29 cellular contexts compared by ENCODE assay signal in the genomic region with DNA sequence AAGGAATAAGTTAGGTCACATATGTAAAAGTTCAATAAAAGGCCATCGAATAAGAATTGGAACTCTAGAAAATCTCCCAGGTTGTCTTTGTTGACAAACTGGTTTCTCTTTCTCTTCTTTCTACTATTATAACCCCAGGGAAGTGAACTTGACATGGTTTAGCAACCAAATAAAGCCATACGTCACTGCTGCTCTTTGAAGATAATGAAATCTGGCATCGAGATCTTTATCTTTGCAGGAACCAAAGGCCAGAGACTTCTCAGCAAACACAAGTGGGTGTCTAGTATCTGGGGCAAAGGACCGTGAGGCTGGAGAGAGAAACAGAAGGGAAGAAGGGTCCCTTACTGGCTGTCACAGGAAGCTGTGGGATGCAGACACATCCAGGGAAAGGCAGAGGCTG.
DNase-seq lines count a peak whose midpoint lies in the region; ATAC-seq and TF ChIP-seq lines count a peak whose summit lies in the region.
"Had no signal": no experiment of that assay in that cellular context is flagged by ENCODE, and none has a peak within 500 bp of the region (broad histone marks: within the 10 kb centered on the region; RNA-seq: fewer than 3 reads in every experiment).

No MANE protein-coding gene starts in this region.

- H3K4me3 ChIP-seq in heart left ventricle = no peak overlapping the region
- H3K4me3 ChIP-seq: mucosa of descending colon, ovary, right lobe of liver had no signal

- H3K36me3 ChIP-seq in heart left ventricle = no peaks in the 10 kb centered on the region
- H3K36me3 ChIP-seq: ovary, right lobe of liver had no signal

- H3K27ac ChIP-seq in VCaP = peak overlapping the region; percentile 68
- no peak overlapping the region for H3K27ac ChIP-seq in heart left ventricle
- H3K27ac ChIP-seq: ovary, right lobe of liver, RWPE1 had no signal

- no peak for TF ChIP-seq POLR2A in heart left ventricle (IDR thresholded peaks at IDR 0.05)

- intact Hi-C loops in heart left ventricle (cut with DNase I) = loop anchor here in 1 of 10 donors (10.0 kb wide), 1 partner anchor 445 kb away; no protein-coding TSS in a partner anchor

- no peaks in the 10 kb centered on the region for H3K4me1 Mint-ChIP-seq in activated naive CD4-positive, alpha-beta T cell treated with anti-CD3 and anti-CD28 coated beads, Interleukin-2, amount 50 U/mL, for 24 hours
- peaks cover 14% of the 10 kb centered on the region for H3K4me1 Mint-ChIP-seq in nephron progenitor cell
- H3K4me1 Mint-ChIP-seq in activated T-cell treated with anti-CD3 and anti-CD28 coated beads, Interleukin-2, amount 50 U/mL, for 72 hours (ENCODE audit: low read depth) = no peaks in the 10 kb centered on the region
- H3K4me1 Mint-ChIP-seq: activated CD4-positive, alpha-beta T cell treated with anti-CD3 and anti-CD28 coated beads for 36 hours; brain; stimulated activated memory B cell treated with anti-CD40 and anti-IgM and Interleukin-4, amounts not matched to agents 10 μg/mL and 1 μg/mL and 100 μg/mL, for 72 hours had no signal

- H3K27me3 ChIP-seq in heart left ventricle = no peaks in the 10 kb centered on the region
- H3K27me3 ChIP-seq: ovary, right lobe of liver had no signal

- peaks cover 10% of the 10 kb centered on the region for H3K27me3 Mint-ChIP-seq in activated naive CD4-positive, alpha-beta T cell treated with anti-CD3 and anti-CD28 coated beads, Interleukin-2, amount 50 U/mL, for 24 hours
- H3K27me3 Mint-ChIP-seq in nephron progenitor cell (ENCODE audit: low read depth, poor library complexity) = peaks cover 9% of the 10 kb centered on the region
- no peaks in the 10 kb centered on the region for H3K27me3 Mint-ChIP-seq in activated T-cell treated with anti-CD3 and anti-CD28 coated beads, Interleukin-2, amount 50 U/mL, for 72 hours (ENCODE audit: low read depth)

- H3K36me3 Mint-ChIP-seq in activated naive CD4-positive, alpha-beta T cell treated with anti-CD3 and anti-CD28 coated beads, Interleukin-2, amount 50 U/mL, for 24 hours = peaks cover 1% of the 10 kb centered on the region
- H3K36me3 Mint-ChIP-seq in activated naive CD4-positive, alpha-beta T cell treated with anti-CD3 and anti-CD28 coated beads, Interleukin-2, amount 50 U/mL, for 72 hours = peaks cover 20 to 21% of the 10 kb centered on the region in 2 donors
- H3K36me3 Mint-ChIP-seq in nephron progenitor cell (ENCODE audit: low read depth) = no peaks in the 10 kb centered on the region
- H3K36me3 Mint-ChIP-seq in activated T-cell treated with anti-CD3 and anti-CD28 coated beads, Interleukin-2, amount 50 U/mL, for 72 hours (ENCODE audit: insufficient read depth in 2 of 2) = peaks cover 8 to 13% of the 10 kb centered on the region in 2 donors
- H3K36me3 Mint-ChIP-seq: brain; stimulated activated memory B cell treated with anti-CD40 and anti-IgM and Interleukin-4, amounts not matched to agents 10 μg/mL and 1 μg/mL and 100 μg/mL, for 72 hours had no signal

- WGBS in heart left ventricle, 4 donors = 81 to 88% (median 85%) methylated on average over 4 of the region's 4 CpGs

- no peak for ATAC-seq in activated naive CD4-positive, alpha-beta T cell treated with anti-CD3 and anti-CD28 coated beads, Interleukin-2, amount 50 U/mL, for 72 hours
- ATAC-seq in heart left ventricle (no peak), GM21723 (IDR thresholded peaks at IDR 0.05; ENCODE audit: unreplicated experiment) (no peak)
- ATAC-seq in activated T-cell treated with anti-CD3 and anti-CD28 coated beads, Interleukin-2, amount 50 U/mL, for 72 hours (replicated peaks in 1 of 2) = no peak
- ATAC-seq: activated CD4-positive, alpha-beta T cell treated with anti-CD3 and anti-CD28 coated beads for 36 hours; activated T-cell treated with anti-CD3 and anti-CD28 coated beads, Interleukin-2, amount 50 U/mL, for 4 hours; mucosa of descending colon; natural killer cell treated with Interleukin-12 subunit alpha and Interleukin-12 subunit beta and Interleukin-15 and Interleukin-18, amount 100 ng/mL, for 72 hours; right lobe of liver; SK-N-SH treated with all-trans-retinoic acid at 6 μM for 48 hours; stimulated activated memory B cell treated with anti-CD40 and anti-IgM and Interleukin-4, amounts not matched to agents 10 μg/mL and 1 μg/mL and 100 μg/mL, for 72 hours had no signal

- no peak for DNase-seq in activated naive CD4-positive, alpha-beta T cell treated with anti-CD3 and anti-CD28 coated beads, Interleukin-2, amount 50 U/mL, for 72 hours (ENCODE audit: low spot score in 2 of 2)
- no peak for DNase-seq in nephron progenitor cell
- no peak for DNase-seq in heart left ventricle
- no peak for DNase-seq in activated CD4-positive, alpha-beta T cell treated with anti-CD3 and anti-CD28 coated beads for 4 hours
- DNase-seq in activated T-cell treated with anti-CD3 and anti-CD28 coated beads, Interleukin-2, amount 50 U/mL, for 72 hours = no peak
- DNase-seq: activated CD4-positive, alpha-beta T cell treated with anti-CD3 and anti-CD28 coated beads for 36 hours; activated naive CD4-positive, alpha-beta T cell; activated T-cell treated with anti-CD3 and anti-CD28 coated beads, Interleukin-2, amount 50 U/mL, for 4 hours; CD4-positive, alpha-beta T cell; DMS 273 treated with DMSO at 0.1 percent for 48 hours; glutamatergic neuron; kidney; mucosa of descending colon; NCI-H1105 treated with DMSO at 0.1 percent for 48 hours; NCI-H2081; NCI-H2227 treated with DMSO at 0.1 percent for 48 hours; NCI-H69; ovary; right lobe of liver; stimulated activated CD4-positive, alpha-beta T cell treated with anti-CD3 and anti-CD28 coated beads, Interleukin-12 subunit alpha, Interleukin-12 subunit beta, amount 100 ng/mL, for 4 hours; stimulated activated CD4-positive, alpha-beta T cell treated with anti-CD3 and anti-CD28 coated beads, Interleukin-4, amount 100 ng/mL, for 24 hours had no signal

- H3K9me3 Mint-ChIP-seq in activated naive CD4-positive, alpha-beta T cell treated with anti-CD3 and anti-CD28 coated beads, Interleukin-2, amount 50 U/mL, for 24 hours = peaks cover 11% of the 10 kb centered on the region
- peaks cover 17 to 27% of the 10 kb centered on the region in 2 donors for H3K9me3 Mint-ChIP-seq in activated naive CD4-positive, alpha-beta T cell treated with anti-CD3 and anti-CD28 coated beads, Interleukin-2, amount 50 U/mL, for 72 hours
- peaks cover 47% of the 10 kb centered on the region for H3K9me3 Mint-ChIP-seq in nephron progenitor cell
- peaks cover 13% of the 10 kb centered on the region in 2 donors for H3K9me3 Mint-ChIP-seq in activated T-cell treated with anti-CD3 and anti-CD28 coated beads, Interleukin-2, amount 50 U/mL, for 72 hours

- TF ChIP-seq CTCF in VCaP (conservative IDR thresholded peaks at IDR 0.05) (no peak), nephron progenitor cell (IDR thresholded peaks at IDR 0.05) (no peak), heart left ventricle (IDR thresholded peaks at IDR 0.05) (no peak)

- no peaks in the 10 kb centered on the region for H3K4me1 ChIP-seq in heart left ventricle
- H3K4me1 ChIP-seq: right lobe of liver had no signal

- H3K4me3 Mint-ChIP-seq in activated naive CD4-positive, alpha-beta T cell treated with anti-CD3 and anti-CD28 coated beads, Interleukin-2, amount 50 U/mL, for 24 hours = no peak overlapping the region
- no peak overlapping the region for H3K4me3 Mint-ChIP-seq in nephron progenitor cell
- no peak overlapping the region for H3K4me3 Mint-ChIP-seq in activated T-cell treated with anti-CD3 and anti-CD28 coated beads, Interleukin-2, amount 50 U/mL, for 72 hours
- H3K4me3 Mint-ChIP-seq: activated CD4-positive, alpha-beta T cell treated with anti-CD3 and anti-CD28 coated beads for 36 hours; activated T-cell treated with anti-CD3 and anti-CD28 coated beads, Interleukin-2, amount 50 U/mL, for 4 hours; brain; CD4-positive, alpha-beta T cell; natural killer cell treated with Interleukin-12 subunit alpha and Interleukin-12 subunit beta and Interleukin-15 and Interleukin-18, amount 100 ng/mL, for 72 hours; stimulated activated memory B cell treated with anti-CD40 and anti-IgM and Interleukin-4, amounts not matched to agents 10 μg/mL and 1 μg/mL and 100 μg/mL, for 72 hours had no signal

- H3K27ac Mint-ChIP-seq in activated naive CD4-positive, alpha-beta T cell treated with anti-CD3 and anti-CD28 coated beads, Interleukin-2, amount 50 U/mL, for 24 hours = peak overlapping the region; percentile 51
- H3K27ac Mint-ChIP-seq in activated naive CD4-positive, alpha-beta T cell treated with anti-CD3 and anti-CD28 coated beads, Interleukin-2, amount 50 U/mL, for 72 hours = peak overlapping the region in 1 of 2 donors; percentile 22
- H3K27ac Mint-ChIP-seq in nephron progenitor cell = peak overlapping the region; percentile 70
- H3K27ac Mint-ChIP-seq in activated T-cell treated with anti-CD3 and anti-CD28 coated beads, Interleukin-2, amount 50 U/mL, for 72 hours = no peak overlapping the region
- H3K27ac Mint-ChIP-seq: activated CD4-positive, alpha-beta T cell treated with anti-CD3 and anti-CD28 coated beads for 36 hours; CD4-positive, alpha-beta T cell; natural killer cell treated with Interleukin-12 subunit alpha and Interleukin-12 subunit beta and Interleukin-15 and Interleukin-18, amount 100 ng/mL, for 72 hours; stimulated activated memory B cell treated with anti-CD40 and anti-IgM and Interleukin-4, amounts not matched to agents 10 μg/mL and 1 μg/mL and 100 μg/mL, for 72 hours had no signal

- peaks cover 0 to 22% (median 15%) of the 10 kb centered on the region in 12 donors for H3K9me3 ChIP-seq in heart left ventricle
- H3K9me3 ChIP-seq: ovary, right lobe of liver had no signal
